Comparison of ENCODE assay signal across 1 cellular context in genomic region chr1:229035748-229036082, GRCh38.
TF ChIP-seq lines count a peak whose summit lies in the region.

No MANE protein-coding gene starts in this region.

TF ChIP-seq in SK-N-SH treated with all-trans-retinoic acid at 6 μM for 48 hours, 23 proteins besides CTCF, POLR2A, EP300 and RAD21 (continued from another document):
- TF ChIP-seq POU6F1 (CRISPR knock-in tag; IDR thresholded peaks at IDR 0.05; ENCODE audit: borderline replicate concordance, low read depth) = no peak
